In genomic region chr12:131263626-131264025, GRCh38 we compare ENCODE assay signal across 39 cellular contexts.
"Had no signal": no experiment of that assay in that cellular context is flagged by ENCODE, and none has a peak within 500 bp of the region (broad histone marks: within the 10 kb centered on the region; RNA-seq: fewer than 3 reads in every experiment).

No MANE protein-coding gene starts in this region.

- H3K4me3 ChIP-seq: adrenal gland, body of pancreas, breast epithelium had no signal

- H3K27me3 ChIP-seq: adrenal gland, body of pancreas, brain microvascular endothelial cell, breast epithelium had no signal

- ATAC-seq: activated CD8-positive, alpha-beta T cell treated with anti-CD3 and anti-CD28 coated beads for 36 hours; activated naive CD4-positive, alpha-beta T cell treated with anti-CD3 and anti-CD28 coated beads, Interleukin-2, amount 50 U/mL, for 72 hours; activated T-cell treated with anti-CD3 and anti-CD28 coated beads, Interleukin-2, amount 50 U/mL, for 4 hours; activated T-cell treated with anti-CD3 and anti-CD28 coated beads, Interleukin-2, amount 50 U/mL, for 72 hours; activated T-helper 17 cell treated with anti-CD3 and anti-CD28 coated beads, Interleukin-2, amount 50 U/mL, for 72 hours; body of pancreas had no signal

- H3K4me1 ChIP-seq: body of pancreas, breast epithelium had no signal

- H3K9me3 Mint-ChIP-seq: activated B cell treated with CpG ODN at 0.5 μM for 24 hours; activated CD4-positive, alpha-beta memory T cell treated with anti-CD3 and anti-CD28 coated beads for 36 hours; activated CD4-positive, alpha-beta T cell treated with anti-CD3 and anti-CD28 coated beads, Interleukin-2, amount 10 ng/mL, durations not matched to agents 24 days and 14 days; activated CD8-positive, alpha-beta T cell treated with anti-CD3 and anti-CD28 coated beads for 36 hours; activated naive CD4-positive, alpha-beta T cell treated with anti-CD3 and anti-CD28 coated beads for 36 hours; activated naive CD8-positive, alpha-beta T cell treated with anti-CD3 and anti-CD28 coated beads for 36 hours; activated T-cell treated with anti-CD3 and anti-CD28 coated beads, Interleukin-2, amount 50 U/mL, for 4 hours; activated T-cell treated with anti-CD3 and anti-CD28 coated beads, Interleukin-2, amount 50 U/mL, for 72 hours; activated T-helper 1 cell treated with anti-CD3 and anti-CD28 coated beads, Interleukin-12 subunit alpha, Interleukin-12 subunit beta, Interleukin-2, Interleukin-4 antibody, amounts not matched to agents 30 ng/mL and 10 ng/mL and 1 ng/mL, durations not matched to agents 14 hours and 24 hours and 36 hours; activated T-helper 17 cell treated with anti-CD3 and anti-CD28 coated beads, Interleukin-2, amount 50 U/mL, for 72 hours; central memory CD8-positive, alpha-beta T cell; T-helper 1 cell treated with Interleukin-12 subunit alpha and Interleukin-12 subunit beta and Interleukin-4 antibody, amounts not matched to agents 30 μg/mL and 1 μg/mL, for 36 hours; T-helper 2 cell treated with Interferon-gamma antibody and Interleukin-4, amounts not matched to agents 5 μg/mL and 100 μg/mL, for 36 hours had no signal

- FAIRE-seq: astrocyte, TTC549 had no signal

- H3K36me3 ChIP-seq: adrenal gland, brain microvascular endothelial cell, breast epithelium had no signal

- H3K4me1 Mint-ChIP-seq: activated B cell treated with CpG ODN at 0.5 μM for 24 hours; activated CD4-positive, alpha-beta T cell treated with anti-CD3 and anti-CD28 coated beads, Interleukin-2, amount 10 ng/mL, durations not matched to agents 24 days and 14 days; activated naive CD8-positive, alpha-beta T cell treated with anti-CD3 and anti-CD28 coated beads for 36 hours; activated T-helper 17 cell treated with anti-CD3 and anti-CD28 coated beads, Interleukin-2, amount 50 U/mL, for 72 hours; central memory CD8-positive, alpha-beta T cell had no signal

- H3K4me3 Mint-ChIP-seq: activated B cell treated with CpG ODN at 0.5 μM for 24 hours; activated CD4-positive, alpha-beta memory T cell treated with anti-CD3 and anti-CD28 coated beads for 36 hours; activated CD4-positive, alpha-beta T cell treated with anti-CD3 and anti-CD28 coated beads, Interleukin-2, amount 10 ng/mL, durations not matched to agents 24 days and 14 days; activated CD8-positive, alpha-beta T cell treated with anti-CD3 and anti-CD28 coated beads for 36 hours; activated naive CD4-positive, alpha-beta T cell treated with anti-CD3 and anti-CD28 coated beads for 36 hours; activated naive CD8-positive, alpha-beta T cell treated with anti-CD3 and anti-CD28 coated beads for 36 hours; activated T-cell treated with anti-CD3 and anti-CD28 coated beads, Interleukin-2, amount 50 U/mL, for 4 hours; activated T-cell treated with anti-CD3 and anti-CD28 coated beads, Interleukin-2, amount 50 U/mL, for 72 hours; activated T-helper 1 cell treated with anti-CD3 and anti-CD28 coated beads, Interleukin-12 subunit alpha, Interleukin-12 subunit beta, Interleukin-2, Interleukin-4 antibody, amounts not matched to agents 30 ng/mL and 10 ng/mL and 1 ng/mL, durations not matched to agents 14 hours and 24 hours and 36 hours; activated T-helper 17 cell treated with anti-CD3 and anti-CD28 coated beads, Interleukin-2, amount 50 U/mL, for 72 hours; central memory CD8-positive, alpha-beta T cell; T-helper 1 cell treated with Interleukin-12 subunit alpha and Interleukin-12 subunit beta and Interleukin-4 antibody, amounts not matched to agents 30 μg/mL and 1 μg/mL, for 36 hours; T-helper 2 cell treated with Interferon-gamma antibody and Interleukin-4, amounts not matched to agents 5 μg/mL and 100 μg/mL, for 36 hours had no signal

- H3K27me3 Mint-ChIP-seq: activated B cell treated with CpG ODN at 0.5 μM for 24 hours; activated CD4-positive, alpha-beta memory T cell treated with anti-CD3 and anti-CD28 coated beads for 36 hours; activated CD4-positive, alpha-beta T cell treated with anti-CD3 and anti-CD28 coated beads, Interleukin-2, amount 10 ng/mL, durations not matched to agents 24 days and 14 days; activated CD8-positive, alpha-beta T cell treated with anti-CD3 and anti-CD28 coated beads for 36 hours; activated naive CD8-positive, alpha-beta T cell treated with anti-CD3 and anti-CD28 coated beads for 36 hours; activated T-helper 17 cell treated with anti-CD3 and anti-CD28 coated beads, Interleukin-2, amount 50 U/mL, for 72 hours; central memory CD8-positive, alpha-beta T cell had no signal

- H3K27ac ChIP-seq: adrenal gland, body of pancreas, brain microvascular endothelial cell, breast epithelium, VCaP had no signal

- H3K36me3 Mint-ChIP-seq: activated CD4-positive, alpha-beta memory T cell treated with anti-CD3 and anti-CD28 coated beads for 36 hours; activated naive CD4-positive, alpha-beta T cell treated with anti-CD3 and anti-CD28 coated beads, Interleukin-2, amount 50 U/mL, for 72 hours; activated naive CD8-positive, alpha-beta T cell treated with anti-CD3 and anti-CD28 coated beads for 36 hours had no signal

- H3K27ac Mint-ChIP-seq: activated B cell treated with CpG ODN at 0.5 μM for 24 hours; activated CD4-positive, alpha-beta memory T cell treated with anti-CD3 and anti-CD28 coated beads for 36 hours; activated CD4-positive, alpha-beta T cell treated with anti-CD3 and anti-CD28 coated beads, Interleukin-2, amount 10 ng/mL, durations not matched to agents 24 days and 14 days; activated CD8-positive, alpha-beta T cell treated with anti-CD3 and anti-CD28 coated beads for 36 hours; activated naive CD4-positive, alpha-beta T cell treated with anti-CD3 and anti-CD28 coated beads for 36 hours; activated naive CD4-positive, alpha-beta T cell treated with anti-CD3 and anti-CD28 coated beads, Interleukin-2, amount 50 U/mL, for 72 hours; activated naive CD8-positive, alpha-beta T cell treated with anti-CD3 and anti-CD28 coated beads for 36 hours; activated T-cell treated with anti-CD3 and anti-CD28 coated beads, Interleukin-2, amount 50 U/mL, for 72 hours; activated T-helper 1 cell treated with anti-CD3 and anti-CD28 coated beads, Interleukin-12 subunit alpha, Interleukin-12 subunit beta, Interleukin-2, Interleukin-4 antibody, amounts not matched to agents 30 ng/mL and 10 ng/mL and 1 ng/mL, durations not matched to agents 14 hours and 24 hours and 36 hours; activated T-helper 17 cell treated with anti-CD3 and anti-CD28 coated beads, Interleukin-2, amount 50 U/mL, for 72 hours; T-helper 1 cell treated with Interleukin-12 subunit alpha and Interleukin-12 subunit beta and Interleukin-4 antibody, amounts not matched to agents 30 μg/mL and 1 μg/mL, for 36 hours; T-helper 2 cell treated with Interferon-gamma antibody and Interleukin-4, amounts not matched to agents 5 μg/mL and 100 μg/mL, for 36 hours had no signal

- H3K9me3 ChIP-seq: adrenal gland, body of pancreas, breast epithelium had no signal

- DNase-seq: activated B cell treated with CpG ODN at 0.5 μM for 24 hours; activated CD4-positive, alpha-beta memory T cell treated with anti-CD3 and anti-CD28 coated beads for 36 hours; activated CD4-positive, alpha-beta T cell treated with anti-CD3 and anti-CD28 coated beads for 4 hours; activated CD4-positive, alpha-beta T cell treated with anti-CD3 and anti-CD28 coated beads, Interleukin-2, amount 10 ng/mL, durations not matched to agents 24 days and 14 days; activated CD4-positive, alpha-beta T cell treated with anti-CD3 and anti-CD28 coated beads, Interleukin-2, amount 50 U/mL, for 1 hour; activated CD4-positive, alpha-beta T cell treated with anti-CD3 and anti-CD28 coated beads, Interleukin-2, amount 50 U/mL, for 4 hours; activated CD4-positive, CD25-positive, alpha-beta regulatory T cell treated with anti-CD3 and anti-CD28 coated beads, Interleukin-2, amount 50 U/mL, for 72 hours; activated CD8-positive, alpha-beta memory T cell treated with anti-CD3 and anti-CD28 coated beads, Interleukin-2, amount 50 U/mL, for 4 hours; activated CD8-positive, alpha-beta T cell treated with anti-CD3 and anti-CD28 coated beads for 36 hours; activated effector memory CD4-positive, alpha-beta T cell treated with anti-CD3 and anti-CD28 coated beads, Interleukin-2, amount 50 U/mL, for 16 hours; activated gamma-delta T cell treated with Interleukin-2 at 50 U/mL for 16 hours; activated naive CD4-positive, alpha-beta T cell; activated naive CD4-positive, alpha-beta T cell treated with anti-CD3 and anti-CD28 coated beads for 36 hours; activated naive CD4-positive, alpha-beta T cell treated with anti-CD3 and anti-CD28 coated beads, Interleukin-2, amount 50 U/mL, for 16 hours; activated naive CD8-positive, alpha-beta T cell treated with anti-CD3 and anti-CD28 coated beads for 36 hours; activated T-cell treated with anti-CD3 and anti-CD28 coated beads for 4 hours; activated T-cell treated with anti-CD3 and anti-CD28 coated beads, Interleukin-2, amount 50 U/mL, for 1 hour; activated T-cell treated with anti-CD3 and anti-CD28 coated beads, Interleukin-2, amount 50 U/mL, for 4 hours; activated T-cell treated with anti-CD3 and anti-CD28 coated beads, Interleukin-2, amount 50 U/mL, for 72 hours; adrenal gland; amniotic stem cell; aorta; body of pancreas; brain microvascular endothelial cell; caudate nucleus; cerebellar nuclear complex; T-helper 1 cell; T-helper 2 cell; T-helper 9 cell had no signal
